23 cellular contexts compared by ENCODE assay signal in the genomic region with DNA sequence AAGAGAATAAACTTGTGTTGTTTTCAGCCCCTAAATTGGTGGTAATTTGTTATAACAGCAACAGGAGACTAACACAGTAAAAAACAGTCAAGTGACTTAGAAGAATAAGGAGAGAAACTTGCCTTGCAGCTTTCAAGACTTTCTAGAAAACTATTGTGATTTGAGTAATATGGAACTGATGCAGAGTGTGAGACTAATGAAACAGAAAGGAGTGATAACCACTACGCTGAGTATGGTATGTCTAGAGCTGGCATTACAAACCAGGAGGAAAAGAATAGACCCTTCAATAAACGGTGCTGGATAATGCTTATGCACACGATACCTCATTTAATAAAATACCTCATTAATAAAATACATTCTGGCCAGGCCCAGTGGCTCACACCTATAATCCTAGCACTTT.
DNase-seq lines count a peak whose midpoint lies in the region; ATAC-seq, FAIRE-seq and TF ChIP-seq lines count a peak whose summit lies in the region.
"Had no signal": no experiment of that assay in that cellular context is flagged by ENCODE, and none has a peak within 500 bp of the region (broad histone marks: within the 10 kb centered on the region; RNA-seq: fewer than 3 reads in every experiment).

No MANE protein-coding gene starts in this region.

- H3K36me3 ChIP-seq in GM12878 (ENCODE audit: control insufficient read depth in 2 of 2, insufficient read depth in 2 of 2, low read length in 1 of 2) (no peaks in the 10 kb centered on the region), tibial nerve (no peaks in the 10 kb centered on the region)
- H3K36me3 ChIP-seq: SJSA1 had no signal

- CTCF ChIA-PET in GM12878 (lab: Yijun Ruan, JAX), result interaction anchor here (1.2 to 16.4 kb wide), 3 partner anchors 31 to 104 kb away, joined by 3 to 378 read pairs (median 10); a partner anchor contains a TSS

- H3K4me3 ChIP-seq in GM12878 (no peak overlapping the region), tibial nerve (no peak overlapping the region)
- H3K4me3 ChIP-seq: PC-9, SJSA1 had no signal

- intact Hi-C loops in GM12878 (cut with micrococcal nuclease; ENCODE audit: unreplicated experiment), result no loop called here

- H3K27me3 ChIP-seq in GM12878 (replicated peaks in 1 of 2; ENCODE audit: control insufficient read depth in 2 of 2, insufficient read depth in 2 of 2, low read length in 1 of 2) (no peaks in the 10 kb centered on the region), tibial nerve (no peaks in the 10 kb centered on the region)
- H3K27me3 ChIP-seq: SJSA1 had no signal

- no peaks in the 10 kb centered on the region for H3K79me2 ChIP-seq in GM12878 (ENCODE audit: control insufficient read depth, insufficient read depth, low read length)

- no peak overlapping the region for H2AFZ ChIP-seq in GM12878 (ENCODE audit: control insufficient read depth, low read depth, low read length)
- H2AFZ ChIP-seq: PC-9 had no signal

- no peak for DNase-seq in activated T-cell treated with anti-CD3 and anti-CD28 coated beads, Interleukin-2, amount 50 U/mL, for 4 hours
- no peak for DNase-seq in activated T-cell treated with anti-CD3 and anti-CD28 coated beads, Interleukin-2, amount 50 U/mL, for 1 hour
- DNase-seq in GM12878 (ENCODE audit: low read depth, low spot score), result no peak
- no peak for DNase-seq in tibial nerve (ENCODE audit: low spot score in 2 of 2)
- DNase-seq in DMS53 (lab: John Stamatoyannopoulos, UW), result no peak
- DNase-seq in stimulated activated CD4-positive, alpha-beta T cell treated with anti-CD3 and anti-CD28 coated beads, Interleukin-2, amount 100 ng/mL, for 24 hours, result no peak
- DNase-seq: Calu3; DND-41; KG1; MM.1S; NCI-H1417; NCI-H187; NCI-H2171 treated with DMSO at 0.1 percent for 48 hours; NCI-H345; NCI-H510A treated with DMSO at 0.1 percent for 48 hours; NCI-H748 treated with DMSO at 0.1 percent for 48 hours; NK-92 treated with Interleukin-12 subunit alpha and Interleukin-12 subunit beta, amount 100 ng/mL, for 24 hours; PC-9 had no signal

- no peaks in the 10 kb centered on the region; the same call in 2 of the 3 replicates for H3K9me3 ChIP-seq in GM12878 (replicated peaks; ENCODE audit: control insufficient read depth, insufficient read depth, low read length)
- no peaks in the 10 kb centered on the region for H3K9me3 ChIP-seq in tibial nerve
- H3K9me3 ChIP-seq: SJSA1 had no signal

- TF ChIP-seq RAD21 in GM12878 (IDR thresholded peaks at IDR 0.05; ENCODE audit: insufficient read depth, low read depth, low read length), result no peak

- SMC1A ChIA-PET in GM12878 (lab: Charles Lee; ENCODE audit: uncharacterized antibody, unreplicated experiment), result no interaction called here

- 50% methylated on average over 3 of the region's 3 CpGs for WGBS in GM12878 (ENCODE audit: insufficient coverage, insufficient replicate concordance, low lambda C conversion rate, missing lambda C conversion rate)
- 87 to 89% methylated on average over 3 of the region's 3 CpGs for WGBS in tibial nerve, 2 donors

- no peaks in the 10 kb centered on the region for H3K27me3 Mint-ChIP-seq in activated T-cell treated with anti-CD3 and anti-CD28 coated beads, Interleukin-2, amount 50 U/mL, for 4 hours (ENCODE audit: low read depth)

- no peaks in the 10 kb centered on the region for H3K36me3 Mint-ChIP-seq in activated T-cell treated with anti-CD3 and anti-CD28 coated beads, Interleukin-2, amount 50 U/mL, for 4 hours (ENCODE audit: insufficient read depth)

- TF ChIP-seq EP300 in GM12878 (IDR thresholded peaks at IDR 0.05; ENCODE audit: borderline replicate concordance in 1 of 2, control insufficient read depth in 1 of 2, low read depth in 2 of 2, low read length in 2 of 2) (no peak), tibial nerve (IDR thresholded peaks at IDR 0.05) (no peak)

- in situ Hi-C loops in GM12878 (cut with MboI), result loop anchor here (25.0 kb wide), 1 partner anchor 1661 kb away; no protein-coding TSS in a partner anchor

- H4K20me1 ChIP-seq in GM12878 (ENCODE audit: control insufficient read depth, insufficient read depth), result no peaks in the 10 kb centered on the region

- POLR2A ChIA-PET in GM12878 (lab: Charles Lee), result no interaction called here

- no TSS peak for BruUV-seq in GM12878 (replicated peaks; lab: Mats Ljungman, UMichigan)

- ATAC-seq in activated T-cell treated with anti-CD3 and anti-CD28 coated beads, Interleukin-2, amount 50 U/mL, for 4 hours, result peak; percentile 48 to 62
- ATAC-seq in HG02852 (IDR thresholded peaks at IDR 0.05; ENCODE audit: unreplicated experiment) (peak; percentile 62), GM12878 (peak; percentile 45; the same call in 2 of the 3 replicates)
- ATAC-seq: HCT116, Right ventricle myocardium inferior had no signal

- H3K4me1 ChIP-seq in GM12878 (ENCODE audit: control insufficient read depth, insufficient read depth, low read length) (no peaks in the 10 kb centered on the region), tibial nerve (no peaks in the 10 kb centered on the region)
- H3K4me1 ChIP-seq: SJSA1 had no signal

- TF ChIP-seq POLR2A in GM12878 (IDR thresholded peaks at IDR 0.05; ENCODE audit: low read depth, low read length) (no peak), tibial nerve (IDR thresholded peaks at IDR 0.05) (no peak)

- H3K4me3 Mint-ChIP-seq in activated T-cell treated with anti-CD3 and anti-CD28 coated beads, Interleukin-2, amount 50 U/mL, for 4 hours, result no peak overlapping the region

- peaks cover 5% of the 10 kb centered on the region for H3K4me1 Mint-ChIP-seq in activated T-cell treated with anti-CD3 and anti-CD28 coated beads, Interleukin-2, amount 50 U/mL, for 4 hours (ENCODE audit: low read depth)

- no peak overlapping the region for H3K27ac ChIP-seq in GM12878 (ENCODE audit: control insufficient read depth, insufficient read depth)
- no peak overlapping the region for H3K27ac ChIP-seq in tibial nerve
- H3K27ac ChIP-seq: PC-9, SJSA1 had no signal

- H3K9ac ChIP-seq in GM12878 (ENCODE audit: control insufficient read depth, insufficient read depth, low read length), result no peak overlapping the region

- no peak for FAIRE-seq in GM12878 (lab: Jason Lieb, UNC)
- FAIRE-seq: H1 had no signal

- H3K9me3 Mint-ChIP-seq in activated T-cell treated with anti-CD3 and anti-CD28 coated beads, Interleukin-2, amount 50 U/mL, for 4 hours, result peaks cover 4% of the 10 kb centered on the region

- RAD21 ChIA-PET in GM12878 (lab: Charles Lee; ENCODE audit: unreplicated experiment), result interaction anchor here (1.9 kb wide), 1 partner anchor 105 kb away, joined by 6 read pairs; no protein-coding TSS in a partner anchor

- TF ChIP-seq CTCF in GM12878 (IDR thresholded peaks at IDR 0.05 in 2 of 3, conservative IDR thresholded peaks at IDR 0.05 in 1 of 3; ENCODE audit: control insufficient read depth in 2 of 3, extremely low read depth in 1 of 3, insufficient read depth in 1 of 3, low read depth in 3 of 3, low read length in 3 of 3), result no peak
- TF ChIP-seq CTCF in tibial nerve (IDR thresholded peaks at IDR 0.05), result no peak

- no peak overlapping the region for H3K4me2 ChIP-seq in GM12878 (ENCODE audit: control insufficient read depth, insufficient read depth)
- H3K4me2 ChIP-seq: PC-9 had no signal

TF ChIP-seq in GM12878, 131 proteins besides CTCF, POLR2A, EP300 and RAD21:
- TF ChIP-seq RBBP5 (conservative IDR thresholded peaks at IDR 0.05), result no peak
- TF ChIP-seq, protein P1, sequence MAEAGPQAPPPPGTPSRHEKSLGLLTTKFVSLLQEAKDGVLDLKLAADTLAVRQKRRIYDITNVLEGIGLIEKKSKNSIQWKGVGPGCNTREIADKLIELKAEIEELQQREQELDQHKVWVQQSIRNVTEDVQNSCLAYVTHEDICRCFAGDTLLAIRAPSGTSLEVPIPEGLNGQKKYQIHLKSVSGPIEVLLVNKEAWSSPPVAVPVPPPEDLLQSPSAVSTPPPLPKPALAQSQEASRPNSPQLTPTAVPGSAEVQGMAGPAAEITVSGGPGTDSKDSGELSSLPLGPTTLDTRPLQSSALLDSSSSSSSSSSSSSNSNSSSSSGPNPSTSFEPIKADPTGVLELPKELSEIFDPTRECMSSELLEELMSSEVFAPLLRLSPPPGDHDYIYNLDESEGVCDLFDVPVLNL (IDR thresholded peaks at IDR 0.05; ENCODE audit: low read depth, low read length), result no peak
- TF ChIP-seq FOS (IDR thresholded peaks at IDR 0.05; ENCODE audit: borderline replicate concordance, extremely low read depth, insufficient read length), result no peak
- TF ChIP-seq, protein P2, sequence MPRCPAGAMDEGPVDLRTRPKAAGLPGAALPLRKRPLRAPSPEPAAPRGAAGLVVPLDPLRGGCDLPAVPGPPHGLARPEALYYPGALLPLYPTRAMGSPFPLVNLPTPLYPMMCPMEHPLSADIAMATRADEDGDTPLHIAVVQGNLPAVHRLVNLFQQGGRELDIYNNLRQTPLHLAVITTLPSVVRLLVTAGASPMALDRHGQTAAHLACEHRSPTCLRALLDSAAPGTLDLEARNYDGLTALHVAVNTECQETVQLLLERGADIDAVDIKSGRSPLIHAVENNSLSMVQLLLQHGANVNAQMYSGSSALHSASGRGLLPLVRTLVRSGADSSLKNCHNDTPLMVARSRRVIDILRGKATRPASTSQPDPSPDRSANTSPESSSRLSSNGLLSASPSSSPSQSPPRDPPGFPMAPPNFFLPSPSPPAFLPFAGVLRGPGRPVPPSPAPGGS (IDR thresholded peaks at IDR 0.05; ENCODE audit: borderline replicate concordance, insufficient read depth, low read depth, low read length, poor library complexity, severe bottlenecking), result no peak
- TF ChIP-seq CBX5 (IDR thresholded peaks at IDR 0.05; ENCODE audit: low read depth), result no peak
- no peak for TF ChIP-seq MYB (IDR thresholded peaks at IDR 0.05; ENCODE audit: borderline replicate concordance, low read depth, low read length)
- no peak for TF ChIP-seq POU2F2 (IDR thresholded peaks at IDR 0.05; ENCODE audit: borderline replicate concordance, low read depth, low read length)
- TF ChIP-seq, protein P3, sequence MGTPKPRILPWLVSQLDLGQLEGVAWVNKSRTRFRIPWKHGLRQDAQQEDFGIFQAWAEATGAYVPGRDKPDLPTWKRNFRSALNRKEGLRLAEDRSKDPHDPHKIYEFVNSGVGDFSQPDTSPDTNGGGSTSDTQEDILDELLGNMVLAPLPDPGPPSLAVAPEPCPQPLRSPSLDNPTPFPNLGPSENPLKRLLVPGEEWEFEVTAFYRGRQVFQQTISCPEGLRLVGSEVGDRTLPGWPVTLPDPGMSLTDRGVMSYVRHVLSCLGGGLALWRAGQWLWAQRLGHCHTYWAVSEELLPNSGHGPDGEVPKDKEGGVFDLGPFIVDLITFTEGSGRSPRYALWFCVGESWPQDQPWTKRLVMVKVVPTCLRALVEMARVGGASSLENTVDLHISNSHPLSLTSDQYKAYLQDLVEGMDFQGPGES (IDR thresholded peaks at IDR 0.05), result no peak
